ENCODE assay signal across 8 cellular contexts in the genomic region with DNA sequence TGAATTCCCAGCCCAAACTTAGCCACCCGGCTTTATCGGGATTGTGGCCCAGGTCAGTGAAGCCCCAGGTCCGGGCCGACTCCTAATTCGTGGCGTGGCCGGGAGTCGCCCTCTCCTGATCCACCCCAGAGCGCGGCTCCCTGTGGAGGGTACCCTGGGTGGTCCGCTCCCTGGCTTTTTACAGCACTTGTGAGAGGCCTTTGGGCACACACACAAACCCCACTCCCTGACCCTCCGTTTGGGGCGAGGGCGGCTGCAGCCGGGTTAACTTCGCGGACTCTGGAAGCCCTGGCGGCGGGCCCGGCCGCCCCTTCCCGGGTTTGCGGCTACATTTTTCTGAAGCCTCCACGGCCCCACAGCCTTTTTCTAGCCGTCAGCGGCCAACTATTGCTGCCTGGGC. TPM values are rescaled to one million over a fixed set of nuclear protein-coding genes. Genes with fewer than 3 reads are reported as not detected.
DNase-seq lines count a peak whose midpoint lies in the region; ATAC-seq, FAIRE-seq and TF ChIP-seq lines count a peak whose summit lies in the region.

No MANE protein-coding gene starts in this region.

- 12 to 25% methylated on average over 11 to 24 of the region's 26 CpGs for WGBS in testis, 2 donors

- H3K4me1 Mint-ChIP-seq in activated CD8-positive, alpha-beta memory T cell treated with anti-CD3 and anti-CD28 coated beads, Interleukin-2, amount 10 ng/mL, durations not matched to agents 7 days and 5 days: peaks cover 11% of the 10 kb centered on the region

- no peaks in the 10 kb centered on the region for H3K27me3 Mint-ChIP-seq in activated CD8-positive, alpha-beta memory T cell treated with anti-CD3 and anti-CD28 coated beads, Interleukin-2, amount 10 ng/mL, durations not matched to agents 7 days and 5 days

- TF ChIP-seq CTCF in astrocyte of the spinal cord (IDR thresholded peaks at IDR 0.05; ENCODE audit: low read depth, low read length) (peak; percentile 3), keratinocyte (optimal IDR thresholded peaks at IDR 0.05 in 1 of 3, IDR thresholded peaks at IDR 0.05 in 1 of 3, conservative IDR thresholded peaks at IDR 0.05 in 1 of 3; ENCODE audit: extremely low read depth in 1 of 3, insufficient read depth in 2 of 3, low read length in 3 of 3) (no peak), testis (IDR thresholded peaks at IDR 0.05) (no peak)

- ATAC-seq in activated CD8-positive, alpha-beta memory T cell treated with anti-CD3 and anti-CD28 coated beads, Interleukin-2, amount 10 ng/mL, durations not matched to agents 7 days and 5 days: no peak
- ATAC-seq in GM18520 (IDR thresholded peaks at IDR 0.05; ENCODE audit: unreplicated experiment): no peak
- ATAC-seq in HG03280 (IDR thresholded peaks at IDR 0.05; ENCODE audit: unreplicated experiment): no peak

- H3K27ac ChIP-seq in keratinocyte (ENCODE audit: control insufficient read depth, insufficient read depth, low read length) (no peak overlapping the region), testis (peak overlapping the region; percentile 67 to 76)

- H3K79me2 ChIP-seq in keratinocyte (ENCODE audit: control insufficient read depth, insufficient read depth, low read length): no peaks in the 10 kb centered on the region

- peak overlapping the region; percentile 94 for H2AFZ ChIP-seq in keratinocyte (ENCODE audit: control insufficient read depth, low read length)

- FAIRE-seq in keratinocyte (lab: Jason Lieb, UNC): no peak

- no peak overlapping the region for H3K27ac Mint-ChIP-seq in activated CD8-positive, alpha-beta memory T cell treated with anti-CD3 and anti-CD28 coated beads, Interleukin-2, amount 10 ng/mL, durations not matched to agents 7 days and 5 days

- H3K4me3 Mint-ChIP-seq in activated CD8-positive, alpha-beta memory T cell treated with anti-CD3 and anti-CD28 coated beads, Interleukin-2, amount 10 ng/mL, durations not matched to agents 7 days and 5 days: peak overlapping the region; percentile 87

- peak overlapping the region; percentile 76 for H3K4me2 ChIP-seq in keratinocyte (ENCODE audit: control insufficient read depth, extremely low read depth, insufficient read depth, low read depth, low read length)

- H3K27me3 ChIP-seq in keratinocyte (ENCODE audit: control insufficient read depth, extremely low read depth, insufficient read depth, low read length): no peaks in the 10 kb centered on the region
- no peaks in the 10 kb centered on the region for H3K27me3 ChIP-seq in testis

- DNase-seq in activated CD8-positive, alpha-beta memory T cell treated with anti-CD3 and anti-CD28 coated beads, Interleukin-2, amount 10 ng/mL, durations not matched to agents 7 days and 5 days: no peak
- no peak for DNase-seq in activated CD8-positive, alpha-beta memory T cell treated with anti-CD3 and anti-CD28 coated beads, Interleukin-2, amount 50 U/mL, for 4 hours
- DNase-seq in astrocyte of the spinal cord (ENCODE audit: low read depth, low spot score): no peak
- DNase-seq in keratinocyte (ENCODE audit: low read depth, low spot score): no peak
- peak; percentile 26 for DNase-seq in testis
- DNase-seq in SW480 (ENCODE audit: low spot score): no peak

- dilution Hi-C loops in keratinocyte (cut with MboI; ENCODE audit: extremely low pct_ligation_motif_present, low sequenced_read_pairs): no loop called here

- peak overlapping the region; percentile 50 for H3K9ac ChIP-seq in keratinocyte (ENCODE audit: control insufficient read depth, extremely low read depth, insufficient read depth, low read length)

- H3K9me3 Mint-ChIP-seq in activated CD8-positive, alpha-beta memory T cell treated with anti-CD3 and anti-CD28 coated beads, Interleukin-2, amount 10 ng/mL, durations not matched to agents 7 days and 5 days (ENCODE audit: low read depth): peaks cover 3% of the 10 kb centered on the region

- H3K36me3 ChIP-seq in keratinocyte (ENCODE audit: control insufficient read depth in 2 of 2, extremely low read depth in 1 of 2, insufficient read depth in 2 of 2, low read length in 2 of 2) (no peaks in the 10 kb centered on the region), testis (ENCODE audit: low read depth, missing control alignments) (no peaks in the 10 kb centered on the region)

- intact Hi-C loops in testis (cut with DNase I; ENCODE audit: low total_unique reads): no loop called here

- H4K20me1 ChIP-seq in keratinocyte (ENCODE audit: control insufficient read depth, extremely low read depth, insufficient read depth, low read length): no peaks in the 10 kb centered on the region

- TF ChIP-seq POLR2A in testis (IDR thresholded peaks at IDR 0.05): no peak

- H3K4me1 ChIP-seq in keratinocyte (ENCODE audit: control insufficient read depth, extremely low read depth, insufficient read depth, low read length): peaks cover 3% of the 10 kb centered on the region
- H3K4me1 ChIP-seq in testis: peaks cover 7% of the 10 kb centered on the region

- in situ Hi-C loops in astrocyte of the spinal cord (cut with HindIII; ENCODE audit: low sequenced_read_pairs): no loop called here

- CTCF ChIA-PET in activated CD8-positive, alpha-beta memory T cell treated with anti-CD3 and anti-CD28 coated beads, Interleukin-2, amount 10 ng/mL, durations not matched to agents 7 days and 5 days (lab: Charles Lee): interaction anchor here (0.9 to 1.5 kb wide), 3 partner anchors 105 to 135 kb away, joined by 3 to 5 read pairs (median 4); a partner anchor contains a TSS

- peak overlapping the region; percentile 75 for H3K4me3 ChIP-seq in astrocyte of the spinal cord (ENCODE audit: low read depth, low read length)
- H3K4me3 ChIP-seq in keratinocyte (ENCODE audit: control insufficient read depth in 2 of 3, extremely low read depth in 1 of 3, insufficient read depth in 2 of 3, low read depth in 1 of 3, low read length in 3 of 3): peak overlapping the region; percentile 74 to 83 (median 78)
- peak overlapping the region; percentile 65 to 76 for H3K4me3 ChIP-seq in testis

- peaks cover 22% of the 10 kb centered on the region for H3K36me3 Mint-ChIP-seq in activated CD8-positive, alpha-beta memory T cell treated with anti-CD3 and anti-CD28 coated beads, Interleukin-2, amount 10 ng/mL, durations not matched to agents 7 days and 5 days

- H3K9me1 ChIP-seq in keratinocyte (ENCODE audit: control insufficient read depth, extremely low read depth, insufficient read depth, low read length): no peaks in the 10 kb centered on the region

- H3K9me3 ChIP-seq in keratinocyte (ENCODE audit: control insufficient read depth, low read depth, low read length) (no peaks in the 10 kb centered on the region), testis (no peaks in the 10 kb centered on the region)

RNA-seq across cellular contexts. Expression of a gene that starts 56.5 kb away (rescaled TPM):
- total RNA-seq in activated CD8-positive, alpha-beta memory T cell treated with anti-CD3 and anti-CD28 coated beads, Interleukin-2, amount 10 ng/mL, durations not matched to agents 7 days and 5 days: 1 to 10 TPM; 6.7 to 8.6 TPM
- polyA plus RNA-seq in keratinocyte (4.0 to 4.1 TPM (median 4.1 TPM) in 3 replicates), testis (ENCODE audit: insufficient read depth, low read depth, low replicate concordance) (8.1 TPM)
- 2.1 TPM for polyA plus RNA-seq in keratinocyte (2011; ENCODE audit: low read depth)
- 3.2 and 5.0 TPM in 2 replicates for polyA plus RNA-seq in keratinocyte (2011; cell fraction: cytosol; rRNA removed)
- polyA plus RNA-seq in keratinocyte (2011; cell fraction: nucleus; rRNA removed): 4.6 and 5.4 TPM in 2 replicates
- 3.5 and 4.0 TPM in 2 replicates for polyA plus RNA-seq in keratinocyte (2012; ENCODE audit: low replicate concordance)
- 0.95 to 5.2 TPM (median 4.7 TPM) in 3 replicates for polyA minus RNA-seq in keratinocyte
- polyA minus RNA-seq in keratinocyte (2011; cell fraction: cytosol; rRNA and poly(A)+ RNA removed): 4.8 TPM
- polyA minus RNA-seq in keratinocyte (2011; cell fraction: nucleus; rRNA and poly(A)+ RNA removed): 7.6 and 11.4 TPM in 2 replicates
- 10 to 100 TPM in 1 of 2 donors, 1 to 10 TPM in 1; 9.9 to 13.3 TPM for total RNA-seq in testis

RNA-seq across cellular contexts. Expression of a gene that starts 56.5 kb away (rescaled TPM):
- 1 to 10 TPM; 4.9 to 5.5 TPM for total RNA-seq in activated CD8-positive, alpha-beta memory T cell treated with anti-CD3 and anti-CD28 coated beads, Interleukin-2, amount 10 ng/mL, durations not matched to agents 7 days and 5 days
- polyA plus RNA-seq in keratinocyte (1.2 to 2.3 TPM (median 1.7 TPM) in 3 replicates), testis (ENCODE audit: insufficient read depth, low read depth, low replicate concordance) (12.1 TPM)
- polyA plus RNA-seq in keratinocyte (2011; ENCODE audit: low read depth): 3.0 TPM
- polyA plus RNA-seq in keratinocyte (2011; cell fraction: cytosol; rRNA removed): 0.91 and 1.9 TPM in 2 replicates
- 2.0 and 2.6 TPM in 2 replicates for polyA plus RNA-seq in keratinocyte (2011; cell fraction: nucleus; rRNA removed)
- 1.6 and 1.8 TPM in 2 replicates for polyA plus RNA-seq in keratinocyte (2012; ENCODE audit: low replicate concordance)
- 0.69 to 2.6 TPM (median 2.3 TPM) in 3 replicates for polyA minus RNA-seq in keratinocyte
- polyA minus RNA-seq in keratinocyte (2011; cell fraction: cytosol; rRNA and poly(A)+ RNA removed): 1.5 TPM
- polyA minus RNA-seq in keratinocyte (2011; cell fraction: nucleus; rRNA and poly(A)+ RNA removed): 2.4 and 2.6 TPM in 2 replicates
- total RNA-seq in testis: 10 to 100 TPM; 10.5 to 19.9 TPM
